ENCODE assay signal across 16 cellular contexts in the genomic region with DNA sequence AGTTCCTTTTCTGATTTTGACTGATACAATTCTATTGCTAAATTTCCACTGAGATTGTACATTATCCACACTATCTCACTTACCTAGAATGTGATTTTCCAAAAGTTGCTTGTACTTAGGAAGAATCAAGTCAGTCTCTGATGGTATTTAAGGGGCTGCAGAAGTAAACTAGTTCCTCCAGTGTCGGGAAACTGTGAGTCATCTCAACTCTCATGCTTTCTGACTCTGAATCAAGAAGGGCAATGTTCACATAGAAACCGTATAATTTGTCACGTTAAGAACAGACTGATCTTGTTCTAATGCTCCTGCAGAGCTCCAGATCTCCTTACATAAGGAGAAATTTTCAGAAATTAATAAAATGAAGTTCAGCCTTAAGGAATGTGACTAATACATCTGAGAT.
A peak's percentile ranks its signal among the peaks of the same experiment; 100 is the strongest.
DNase-seq lines count a peak whose midpoint lies in the region; ATAC-seq and TF ChIP-seq lines count a peak whose summit lies in the region.
"Had no signal": no experiment of that assay in that cellular context is flagged by ENCODE, and none has a peak within 500 bp of the region (broad histone marks: within the 10 kb centered on the region; RNA-seq: fewer than 3 reads in every experiment).

No MANE protein-coding gene starts in this region.

- no peak overlapping the region for H2BK12ac ChIP-seq in neuronal stem cell (ENCODE audit: low read length)

- no peak overlapping the region for H3K4ac ChIP-seq in neuronal stem cell (ENCODE audit: low read length)

- H3K4me1 ChIP-seq in neuronal stem cell (ENCODE audit: control insufficient read depth in 2 of 2, insufficient read depth in 1 of 2, low read depth in 1 of 2, low read length in 2 of 2) (no peaks in the 10 kb centered on the region), gastrocnemius medialis (no peaks in the 10 kb centered on the region)

- H3K9me3 ChIP-seq in neuronal stem cell (replicated peaks in 1 of 2; ENCODE audit: control insufficient read depth in 2 of 2, insufficient read depth in 1 of 2, low read depth in 1 of 2, low read length in 2 of 2) (no peaks in the 10 kb centered on the region), gastrocnemius medialis (no peaks in the 10 kb centered on the region)
- H3K9me3 ChIP-seq: Caco-2, Peyer's patch had no signal

- H2AK5ac ChIP-seq in neuronal stem cell (ENCODE audit: low read depth, low read length) = no peak overlapping the region

- H3K9ac ChIP-seq in neuronal stem cell (ENCODE audit: low read depth, low read length, poor library complexity) = no peak overlapping the region

- no peak overlapping the region for H2BK120ac ChIP-seq in neuronal stem cell (ENCODE audit: low read depth, low read length)

- H3K23ac ChIP-seq in neuronal stem cell (ENCODE audit: low read depth, low read length, poor library complexity) = no peak overlapping the region

- intact Hi-C loops in gastrocnemius medialis (cut with DNase I; ENCODE audit: low total_unique reads) = no loop called here

- H2BK5ac ChIP-seq in neuronal stem cell (ENCODE audit: low read length) = no peak overlapping the region

- in situ Hi-C loops in gastrocnemius medialis (cut with MboI; ENCODE audit: low sequenced_read_pairs in 4 of 4) = no loop called here

- no peak overlapping the region for H2BK15ac ChIP-seq in neuronal stem cell (ENCODE audit: low read length)

- H3K27ac ChIP-seq in neuronal stem cell (replicated peaks; ENCODE audit: low read length) (no peak overlapping the region), gastrocnemius medialis (no peak overlapping the region)
- H3K27ac ChIP-seq: dorsolateral prefrontal cortex had no signal

- H3K14ac ChIP-seq in neuronal stem cell (ENCODE audit: low read length) = no peak overlapping the region

- H4K8ac ChIP-seq in neuronal stem cell (ENCODE audit: low read depth, low read length) = no peak overlapping the region

- no peak for TF ChIP-seq RAD21 in Ishikawa (IDR thresholded peaks at IDR 0.05; ENCODE audit: low read depth)

- no peak overlapping the region for H3K4me2 ChIP-seq in neuronal stem cell (ENCODE audit: insufficient read depth, low read length, poor library complexity, severe bottlenecking)

- H3K18ac ChIP-seq in neuronal stem cell (ENCODE audit: low read length) = no peak overlapping the region

- TF ChIP-seq EP300 in Ishikawa (IDR thresholded peaks at IDR 0.05; ENCODE audit: borderline replicate concordance) = peak; percentile 64; the same call in 1 of the 2 replicates

- H4K91ac ChIP-seq in neuronal stem cell (ENCODE audit: low read depth, low read length, poor library complexity) = no peak overlapping the region

- H2AFZ ChIP-seq in neuronal stem cell (ENCODE audit: low read length) = peak overlapping the region; percentile 34

- H3K36me3 ChIP-seq in neuronal stem cell (replicated peaks in 1 of 2; ENCODE audit: control insufficient read depth in 2 of 2, insufficient read depth in 2 of 2, low read length in 2 of 2) (no peaks in the 10 kb centered on the region), gastrocnemius medialis (no peaks in the 10 kb centered on the region)
- H3K36me3 ChIP-seq: Peyer's patch had no signal

- H3K27me3 ChIP-seq in neuronal stem cell (ENCODE audit: control insufficient read depth in 3 of 3, insufficient read depth in 3 of 3, low read depth in 1 of 3, low read length in 3 of 3) (no peaks in the 10 kb centered on the region), gastrocnemius medialis (no peaks in the 10 kb centered on the region)
- H3K27me3 ChIP-seq: Peyer's patch had no signal

- WGBS in neuronal stem cell (ENCODE audit: extremely low coverage in 2 of 2, insufficient read length in 2 of 2, insufficient replicate concordance in 1 of 2), 2 donors = no CpG with 5 or more reads among the region's 3 CpGs

- TF ChIP-seq CTCF in AG10803 (conservative IDR thresholded peaks at IDR 0.05; ENCODE audit: low read length) (no peak), gastrocnemius medialis (IDR thresholded peaks at IDR 0.05 in 4 of 5, conservative IDR thresholded peaks at IDR 0.05 in 1 of 5) (no peak)

- TF ChIP-seq POLR2A in gastrocnemius medialis (IDR thresholded peaks at IDR 0.05) = no peak

- DNase-seq in AG10803 (ENCODE audit: low read depth) = peak; percentile 15
- peak; percentile 52 for DNase-seq in epidermal melanocyte (ENCODE audit: insufficient read length, low spot score)
- no peak for DNase-seq in neuronal stem cell (ENCODE audit: low spot score)
- no peak for DNase-seq in gastrocnemius medialis
- DNase-seq in activated CD8-positive, alpha-beta memory T cell treated with anti-CD3 and anti-CD28 coated beads, Interleukin-2, amount 50 U/mL, for 48 hours = no peak
- no peak for DNase-seq in stimulated activated CD4-positive, alpha-beta T cell treated with anti-CD3 and anti-CD28 coated beads, Interleukin-12 subunit alpha, Interleukin-12 subunit beta, amount 100 ng/mL, for 4 hours
- DNase-seq: activated CD4-positive, CD25-positive, alpha-beta regulatory T cell; activated gamma-delta T cell treated with Interleukin-2 at 50 U/mL for 16 hours; Caco-2; dorsolateral prefrontal cortex; naive thymus-derived CD4-positive, alpha-beta T cell; NCI-H1930; Peyer's patch; stimulated activated CD4-positive, alpha-beta T cell treated with anti-CD3 and anti-CD28 coated beads, Interleukin-15, amount 100 ng/mL, for 24 hours had no signal

- H3K4me3 ChIP-seq in AG10803 (ENCODE audit: low read length) = no peak overlapping the region
- no peak overlapping the region for H3K4me3 ChIP-seq in neuronal stem cell (ENCODE audit: low read length in 2 of 2)
- no peak overlapping the region for H3K4me3 ChIP-seq in gastrocnemius medialis
- H3K4me3 ChIP-seq: dorsolateral prefrontal cortex, Peyer's patch had no signal

- H3K79me1 ChIP-seq in neuronal stem cell (ENCODE audit: low read depth, low read length) = no peaks in the 10 kb centered on the region

- no peak for ATAC-seq in gastrocnemius medialis
- no peak for ATAC-seq in GM18517 (IDR thresholded peaks at IDR 0.05; ENCODE audit: unreplicated experiment)
- ATAC-seq: naive thymus-derived CD4-positive, alpha-beta T cell had no signal

TF ChIP-seq in Ishikawa, 13 proteins besides CTCF, POLR2A, EP300 and RAD21:
- 0 out of 2 replicates have a peak, but pooled peaks have one; percentile 16 for TF ChIP-seq TEAD4 (IDR thresholded peaks at IDR 0.05)
- no peak for TF ChIP-seq TAF1 (IDR thresholded peaks at IDR 0.05; ENCODE audit: low read depth)
- TF ChIP-seq TCF12 (IDR thresholded peaks at IDR 0.05; ENCODE audit: low read depth) = 0 out of 2 replicates have a peak, but pooled peaks have one; percentile 23
- TF ChIP-seq FOXM1 (IDR thresholded peaks at IDR 0.05; ENCODE audit: borderline replicate concordance, low read depth) = peak; percentile 53; the same call in 1 of the 2 replicates
- TF ChIP-seq, protein P1, sequence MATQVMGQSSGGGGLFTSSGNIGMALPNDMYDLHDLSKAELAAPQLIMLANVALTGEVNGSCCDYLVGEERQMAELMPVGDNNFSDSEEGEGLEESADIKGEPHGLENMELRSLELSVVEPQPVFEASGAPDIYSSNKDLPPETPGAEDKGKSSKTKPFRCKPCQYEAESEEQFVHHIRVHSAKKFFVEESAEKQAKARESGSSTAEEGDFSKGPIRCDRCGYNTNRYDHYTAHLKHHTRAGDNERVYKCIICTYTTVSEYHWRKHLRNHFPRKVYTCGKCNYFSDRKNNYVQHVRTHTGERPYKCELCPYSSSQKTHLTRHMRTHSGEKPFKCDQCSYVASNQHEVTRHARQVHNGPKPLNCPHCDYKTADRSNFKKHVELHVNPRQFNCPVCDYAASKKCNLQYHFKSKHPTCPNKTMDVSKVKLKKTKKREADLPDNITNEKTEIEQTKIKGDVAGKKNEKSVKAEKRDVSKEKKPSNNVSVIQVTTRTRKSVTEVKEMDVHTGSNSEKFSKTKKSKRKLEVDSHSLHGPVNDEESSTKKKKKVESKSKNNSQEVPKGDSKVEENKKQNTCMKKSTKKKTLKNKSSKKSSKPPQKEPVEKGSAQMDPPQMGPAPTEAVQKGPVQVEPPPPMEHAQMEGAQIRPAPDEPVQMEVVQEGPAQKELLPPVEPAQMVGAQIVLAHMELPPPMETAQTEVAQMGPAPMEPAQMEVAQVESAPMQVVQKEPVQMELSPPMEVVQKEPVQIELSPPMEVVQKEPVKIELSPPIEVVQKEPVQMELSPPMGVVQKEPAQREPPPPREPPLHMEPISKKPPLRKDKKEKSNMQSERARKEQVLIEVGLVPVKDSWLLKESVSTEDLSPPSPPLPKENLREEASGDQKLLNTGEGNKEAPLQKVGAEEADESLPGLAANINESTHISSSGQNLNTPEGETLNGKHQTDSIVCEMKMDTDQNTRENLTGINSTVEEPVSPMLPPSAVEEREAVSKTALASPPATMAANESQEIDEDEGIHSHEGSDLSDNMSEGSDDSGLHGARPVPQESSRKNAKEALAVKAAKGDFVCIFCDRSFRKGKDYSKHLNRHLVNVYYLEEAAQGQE (IDR thresholded peaks at IDR 0.05; ENCODE audit: low read depth) = no peak
- TF ChIP-seq, protein P2, sequence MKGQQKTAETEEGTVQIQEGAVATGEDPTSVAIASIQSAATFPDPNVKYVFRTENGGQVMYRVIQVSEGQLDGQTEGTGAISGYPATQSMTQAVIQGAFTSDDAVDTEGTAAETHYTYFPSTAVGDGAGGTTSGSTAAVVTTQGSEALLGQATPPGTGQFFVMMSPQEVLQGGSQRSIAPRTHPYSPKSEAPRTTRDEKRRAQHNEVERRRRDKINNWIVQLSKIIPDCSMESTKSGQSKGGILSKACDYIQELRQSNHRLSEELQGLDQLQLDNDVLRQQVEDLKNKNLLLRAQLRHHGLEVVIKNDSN (IDR thresholded peaks at IDR 0.05) = no peak
- no peak for TF ChIP-seq ZBTB7A (IDR thresholded peaks at IDR 0.05; ENCODE audit: low read depth)
- TF ChIP-seq, protein P3, sequence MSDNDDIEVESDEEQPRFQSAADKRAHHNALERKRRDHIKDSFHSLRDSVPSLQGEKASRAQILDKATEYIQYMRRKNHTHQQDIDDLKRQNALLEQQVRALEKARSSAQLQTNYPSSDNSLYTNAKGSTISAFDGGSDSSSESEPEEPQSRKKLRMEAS (IDR thresholded peaks at IDR 0.05) = no peak
- TF ChIP-seq EGR1 (IDR thresholded peaks at IDR 0.05) = no peak
- no peak for TF ChIP-seq NFIC (IDR thresholded peaks at IDR 0.05)

Comparison
In these comparisons a context has a peak if more than half of its experiments do, and no peak if none do; other contexts are left out.
1. DNase-seq: peak in AG10803 (single experiment) and epidermal melanocyte (single experiment); none in neuronal stem cell (single experiment), gastrocnemius medialis (0 of 2), activated CD8-positive, alpha-beta memory T cell treated with anti-CD3 and anti-CD28 coated beads, Interleukin-2, amount 50 U/mL, for 48 hours (single experiment) and stimulated activated CD4-positive, alpha-beta T cell treated with anti-CD3 and anti-CD28 coated beads, Interleukin-12 subunit alpha, Interleukin-12 subunit beta, amount 100 ng/mL, for 4 hours (single experiment).